ENCODE assay signal across 17 cellular contexts in genomic region chr14:101559250-101559623, GRCh38. TPM values are rescaled to one million over a fixed set of nuclear protein-coding genes. Genes with fewer than 3 reads are reported as not detected.
DNase-seq lines count a peak whose midpoint lies in the region; ATAC-seq, FAIRE-seq and TF ChIP-seq lines count a peak whose summit lies in the region.
"Had no signal": no experiment of that assay in that cellular context is flagged by ENCODE, and none has a peak within 500 bp of the region (broad histone marks: within the 10 kb centered on the region; RNA-seq: fewer than 3 reads in every experiment).

No MANE protein-coding gene starts in this region.

- peak overlapping the region in 7 of 12 donors; percentile 37 to 51 (median 44) for H3K4me3 ChIP-seq in heart left ventricle
- H3K4me3 ChIP-seq in right atrium auricular region, result peak overlapping the region in 1 of 2 donors; percentile 38
- H3K4me3 ChIP-seq in iPS-20b (ENCODE audit: low read length), result peak overlapping the region; percentile 52; the same call in 1 of the 2 replicates
- H3K4me3 ChIP-seq in uterus, result peak overlapping the region; percentile 53 to 74

- H3K9ac ChIP-seq in iPS-20b (ENCODE audit: low read depth, low read length), result no peak overlapping the region

- TF ChIP-seq CTCF in heart left ventricle (IDR thresholded peaks at IDR 0.05), result no peak
- TF ChIP-seq CTCF in right atrium auricular region (IDR thresholded peaks at IDR 0.05), result no peak
- no peak for TF ChIP-seq CTCF in progenitor cell of endocrine pancreas (IDR thresholded peaks at IDR 0.05; ENCODE audit: unreplicated experiment)
- TF ChIP-seq CTCF in uterus (IDR thresholded peaks at IDR 0.05), result no peak

- DNase-seq in heart left ventricle, result no peak
- DNase-seq in right atrium auricular region (ENCODE audit: low spot score), result no peak
- no peak for DNase-seq in progenitor cell of endocrine pancreas (ENCODE audit: low spot score, unreplicated experiment)
- no peak for DNase-seq in uterus
- DNase-seq in GM12891 (ENCODE audit: insufficient read length, low spot score), result no peak
- DNase-seq in activated CD4-positive, alpha-beta T cell treated with anti-CD3 and anti-CD28 coated beads, Interleukin-2, amount 10 ng/mL, durations not matched to agents 24 days and 14 days, result no peak
- DNase-seq: activated CD8-positive, alpha-beta memory T cell treated with anti-CD3 and anti-CD28 coated beads, Interleukin-2, amount 10 ng/mL, durations not matched to agents 7 days and 5 days; activated naive CD4-positive, alpha-beta T cell; brain microvascular endothelial cell; CD4-positive, CD25-positive, alpha-beta regulatory T cell; effector memory CD8-positive, alpha-beta T cell; NCI-H1105 treated with DMSO at 0.1 percent for 48 hours; NCI-H446 treated with DMSO at 0.1 percent for 48 hours had no signal

- H3K4me3 Mint-ChIP-seq in progenitor cell of endocrine pancreas (ENCODE audit: low read depth), result peak overlapping the region; percentile 50
- H3K4me3 Mint-ChIP-seq in activated CD4-positive, alpha-beta T cell treated with anti-CD3 and anti-CD28 coated beads, Interleukin-2, amount 10 ng/mL, durations not matched to agents 24 days and 14 days, result no peak overlapping the region
- H3K4me3 Mint-ChIP-seq: activated CD8-positive, alpha-beta memory T cell treated with anti-CD3 and anti-CD28 coated beads, Interleukin-2, amount 10 ng/mL, durations not matched to agents 7 days and 5 days; CD4-positive, CD25-positive, alpha-beta regulatory T cell; effector memory CD8-positive, alpha-beta T cell had no signal

- H3K36me3 ChIP-seq in heart left ventricle, result no peaks in the 10 kb centered on the region
- no peaks in the 10 kb centered on the region for H3K36me3 ChIP-seq in right atrium auricular region
- H3K36me3 ChIP-seq in iPS-20b (ENCODE audit: insufficient read depth, low read depth, low read length), result no peaks in the 10 kb centered on the region
- no peaks in the 10 kb centered on the region for H3K36me3 ChIP-seq in uterus
- H3K36me3 ChIP-seq: brain microvascular endothelial cell, neutrophil had no signal

- peak overlapping the region in 1 of 12 donors; percentile 62 for H3K27ac ChIP-seq in heart left ventricle
- no peak overlapping the region for H3K27ac ChIP-seq in right atrium auricular region
- no peak overlapping the region for H3K27ac ChIP-seq in iPS-20b (ENCODE audit: low read length)
- H3K27ac ChIP-seq in uterus, result peak overlapping the region; percentile 75 to 86
- H3K27ac ChIP-seq: brain microvascular endothelial cell, neutrophil had no signal

- intact Hi-C loops in heart left ventricle (cut with DNase I) (no loop called here), uterus (cut with DNase I; ENCODE audit: low total_unique reads) (no loop called here)
- intact Hi-C loops in activated CD4-positive, alpha-beta T cell treated with anti-CD3 and anti-CD28 coated beads, Interleukin-2, amount 10 ng/mL, durations not matched to agents 24 days and 14 days (cut with micrococcal nuclease), result no loop called here

- H3K27me3 Mint-ChIP-seq in progenitor cell of endocrine pancreas, result peaks cover 56% of the 10 kb centered on the region
- H3K27me3 Mint-ChIP-seq in activated CD4-positive, alpha-beta T cell treated with anti-CD3 and anti-CD28 coated beads, Interleukin-2, amount 10 ng/mL, durations not matched to agents 24 days and 14 days, result peaks cover 36% of the 10 kb centered on the region

- H3K27me3 ChIP-seq in heart left ventricle (peaks cover 31 to 84% (median 53%) of the 10 kb centered on the region in 9 donors), right atrium auricular region (peaks cover 0 to 33% of the 10 kb centered on the region in 2 donors), iPS-20b (ENCODE audit: insufficient read depth, low read length) (peaks cover 83% of the 10 kb centered on the region), uterus (peaks cover 14 to 25% of the 10 kb centered on the region in 2 donors)

- TF ChIP-seq POLR2A in heart left ventricle (IDR thresholded peaks at IDR 0.05), result no peak
- no peak for TF ChIP-seq POLR2A in uterus (IDR thresholded peaks at IDR 0.05)
- no peak for TF ChIP-seq POLR2A in GM12891 (IDR thresholded peaks at IDR 0.05; ENCODE audit: low read depth, low read length)

- no peak overlapping the region for H3K27ac Mint-ChIP-seq in progenitor cell of endocrine pancreas
- no peak overlapping the region for H3K27ac Mint-ChIP-seq in activated CD4-positive, alpha-beta T cell treated with anti-CD3 and anti-CD28 coated beads, Interleukin-2, amount 10 ng/mL, durations not matched to agents 24 days and 14 days
- H3K27ac Mint-ChIP-seq: activated CD8-positive, alpha-beta memory T cell treated with anti-CD3 and anti-CD28 coated beads, Interleukin-2, amount 10 ng/mL, durations not matched to agents 7 days and 5 days; CD4-positive, CD25-positive, alpha-beta regulatory T cell; effector memory CD8-positive, alpha-beta T cell had no signal

- ATAC-seq in heart left ventricle (no peak), HG02678 (IDR thresholded peaks at IDR 0.05; ENCODE audit: unreplicated experiment) (no peak)
- ATAC-seq: activated CD8-positive, alpha-beta memory T cell treated with anti-CD3 and anti-CD28 coated beads, Interleukin-2, amount 10 ng/mL, durations not matched to agents 7 days and 5 days; effector memory CD8-positive, alpha-beta T cell had no signal

- no peak for FAIRE-seq in GM12891 (lab: Jason Lieb, UNC)

- H3K4me1 Mint-ChIP-seq in progenitor cell of endocrine pancreas (ENCODE audit: low read depth), result peaks cover 9% of the 10 kb centered on the region
- no peaks in the 10 kb centered on the region for H3K4me1 Mint-ChIP-seq in activated CD4-positive, alpha-beta T cell treated with anti-CD3 and anti-CD28 coated beads, Interleukin-2, amount 10 ng/mL, durations not matched to agents 24 days and 14 days
- H3K4me1 Mint-ChIP-seq: activated CD8-positive, alpha-beta memory T cell treated with anti-CD3 and anti-CD28 coated beads, Interleukin-2, amount 10 ng/mL, durations not matched to agents 7 days and 5 days had no signal

- H3K9me3 Mint-ChIP-seq in progenitor cell of endocrine pancreas (ENCODE audit: low read depth), result no peaks in the 10 kb centered on the region
- peaks cover 9% of the 10 kb centered on the region for H3K9me3 Mint-ChIP-seq in activated CD4-positive, alpha-beta T cell treated with anti-CD3 and anti-CD28 coated beads, Interleukin-2, amount 10 ng/mL, durations not matched to agents 24 days and 14 days
- H3K9me3 Mint-ChIP-seq: effector memory CD8-positive, alpha-beta T cell had no signal

- H3K4me1 ChIP-seq in heart left ventricle (peaks cover 0 to 16% (median 0%) of the 10 kb centered on the region in 12 donors), right atrium auricular region (peaks cover 0 to 11% of the 10 kb centered on the region in 2 donors), iPS-20b (ENCODE audit: insufficient read depth, low read length) (0 out of 2 replicates have a peak, but pooled peaks cover 5% of the 10 kb centered on the region), uterus (no peaks in the 10 kb centered on the region)

- H3K9me3 ChIP-seq in heart left ventricle, result peaks cover 0 to 18% (median 8%) of the 10 kb centered on the region in 12 donors
- peaks cover 11 to 20% of the 10 kb centered on the region in 2 donors for H3K9me3 ChIP-seq in right atrium auricular region
- peaks cover 18% of the 10 kb centered on the region for H3K9me3 ChIP-seq in iPS-20b (ENCODE audit: insufficient read depth, low read depth, low read length)
- peaks cover 0 to 5% of the 10 kb centered on the region in 2 donors for H3K9me3 ChIP-seq in uterus

- H3K36me3 Mint-ChIP-seq in progenitor cell of endocrine pancreas (ENCODE audit: insufficient read depth), result peaks cover 4% of the 10 kb centered on the region
- peaks cover 8% of the 10 kb centered on the region for H3K36me3 Mint-ChIP-seq in activated CD4-positive, alpha-beta T cell treated with anti-CD3 and anti-CD28 coated beads, Interleukin-2, amount 10 ng/mL, durations not matched to agents 24 days and 14 days (ENCODE audit: low read depth)
- H3K36me3 Mint-ChIP-seq: CD4-positive, CD25-positive, alpha-beta regulatory T cell had no signal

- WGBS in heart left ventricle, 4 donors, result 28 to 38% (median 30%) methylated on average over 7 to 9 of the region's 9 CpGs

TF ChIP-seq in GM12891, 5 proteins besides CTCF, POLR2A, EP300 and RAD21:
- no peak for TF ChIP-seq TAF1 (IDR thresholded peaks at IDR 0.05; ENCODE audit: low read depth, low read length)
- no peak for TF ChIP-seq POLR2AphosphoS5 (IDR thresholded peaks at IDR 0.05; ENCODE audit: low read depth, low read length)
- TF ChIP-seq PAX5 (IDR thresholded peaks at IDR 0.05; ENCODE audit: insufficient read depth, low read length, severe bottlenecking), result no peak
- no peak for TF ChIP-seq SPI1 (IDR thresholded peaks at IDR 0.05; ENCODE audit: low read depth, low read length)
- no peak for TF ChIP-seq POU2F2 (IDR thresholded peaks at IDR 0.05; ENCODE audit: low read depth, low read length)

RNA-seq across cellular contexts. Expression of gene DIO3, which starts 2.1 kb away (rescaled TPM):
- under 1 TPM in 4 of 9 donors, not detected in 5; 0.12 to 0.48 (median 0.36) TPM for total RNA-seq in heart left ventricle
- under 1 TPM in 1 of 2 donors, not detected in 1; 0.21 TPM for polyA plus RNA-seq in heart left ventricle
- under 1 TPM in 1 of 2 donors, not detected in 1; 0.55 TPM for total RNA-seq in right atrium auricular region
- 3.4 and 4.4 TPM in 2 replicates for total RNA-seq in progenitor cell of endocrine pancreas
- 1 to 10 TPM in 3 of 4 donors, under 1 TPM in 1; 0.26 to 9.0 (median 5.5) TPM for total RNA-seq in uterus
- 0.05 TPM for polyA plus RNA-seq in GM12891 (2012; ENCODE audit: low read depth, missing spikeins)
- not detected in 2 replicates for total RNA-seq in activated CD4-positive, alpha-beta T cell treated with anti-CD3 and anti-CD28 coated beads, Interleukin-2, amount 10 ng/mL, durations not matched to agents 24 days and 14 days
- total RNA-seq: A172; activated CD8-positive, alpha-beta memory T cell treated with anti-CD3 and anti-CD28 coated beads, Interleukin-2, amount 10 ng/mL, durations not matched to agents 7 days and 5 days; CD4-positive, CD25-positive, alpha-beta regulatory T cell had no signal
- polyA plus RNA-seq: CD4-positive, CD25-positive, alpha-beta regulatory T cell had no signal

Comparison
In these comparisons a context has a peak if more than half of its experiments do, and no peak if none do; other contexts are left out.
1. H3K27ac ChIP-seq: peak in uterus (2 of 2); none in right atrium auricular region (0 of 2) and iPS-20b (single experiment).